ENCODE assay signal across 11 cellular contexts in genomic region chr17:38693700-38694329, GRCh38. TPM values are rescaled to one million over a fixed set of nuclear protein-coding genes. Genes with fewer than 3 reads are reported as not detected.
A peak's percentile ranks its signal among the peaks of the same experiment; 100 is the strongest.
DNase-seq lines count a peak whose midpoint lies in the region; ATAC-seq and TF ChIP-seq lines count a peak whose summit lies in the region.
"Had no signal": no experiment of that assay in that cellular context is flagged by ENCODE, and none has a peak within 500 bp of the region (broad histone marks: within the 10 kb centered on the region; RNA-seq: fewer than 3 reads in every experiment).

No MANE protein-coding gene starts in this region.

- no peak overlapping the region for H3K4me3 ChIP-seq in gastrocnemius medialis

- TF ChIP-seq CTCF in gastrocnemius medialis (IDR thresholded peaks at IDR 0.05 in 4 of 5, conservative IDR thresholded peaks at IDR 0.05 in 1 of 5) (no peak), nephron progenitor cell (IDR thresholded peaks at IDR 0.05) (no peak)

- H3K4me3 Mint-ChIP-seq in nephron progenitor cell, result no peak overlapping the region
- H3K4me3 Mint-ChIP-seq: activated B cell treated with CpG ODN at 0.5 μM for 24 hours had no signal

- H3K27ac Mint-ChIP-seq in nephron progenitor cell, result no peak overlapping the region
- H3K27ac Mint-ChIP-seq: activated B cell treated with CpG ODN at 0.5 μM for 24 hours had no signal

- peaks cover 35% of the 10 kb centered on the region for H3K27me3 Mint-ChIP-seq in nephron progenitor cell (ENCODE audit: low read depth, poor library complexity)
- H3K27me3 Mint-ChIP-seq: activated B cell treated with CpG ODN at 0.5 μM for 24 hours had no signal

- no peaks in the 10 kb centered on the region for H3K36me3 ChIP-seq in gastrocnemius medialis

- intact Hi-C loops in gastrocnemius medialis (cut with DNase I; ENCODE audit: low total_unique reads), result no loop called here

- peaks cover 13% of the 10 kb centered on the region in 2 donors for H3K4me1 ChIP-seq in gastrocnemius medialis

- TF ChIP-seq POLR2A in gastrocnemius medialis (IDR thresholded peaks at IDR 0.05), result no peak

- H3K27ac ChIP-seq in gastrocnemius medialis, result peak overlapping the region; percentile 59 to 74 (median 70)

- peak; percentile 91 to 93 for ATAC-seq in gastrocnemius medialis
- ATAC-seq: naive thymus-derived CD8-positive, alpha-beta T cell had no signal

- H3K9me3 Mint-ChIP-seq in nephron progenitor cell, result no peaks in the 10 kb centered on the region
- H3K9me3 Mint-ChIP-seq: activated B cell treated with CpG ODN at 0.5 μM for 24 hours; naive thymus-derived CD8-positive, alpha-beta T cell had no signal

- H3K4me1 Mint-ChIP-seq in nephron progenitor cell, result peaks cover 34% of the 10 kb centered on the region

- DNase-seq in EL (peak; percentile 48), astrocyte of the hippocampus (ENCODE audit: low read depth, low spot score) (peak; percentile 22), hepatic stellate cell (ENCODE audit: low spot score) (peak; percentile 46), gastrocnemius medialis (peak; percentile 64 to 86), KBM-7 (no peak), nephron progenitor cell (no peak), T-helper 2 cell (no peak)
- no peak for DNase-seq in activated CD4-positive, CD25-positive, alpha-beta regulatory T cell (lab: John Stamatoyannopoulos, UW)
- DNase-seq: activated B cell treated with CpG ODN at 0.5 μM for 24 hours; naive thymus-derived CD8-positive, alpha-beta T cell; NCI-H774 had no signal

- no peaks in the 10 kb centered on the region for H3K36me3 Mint-ChIP-seq in nephron progenitor cell (ENCODE audit: low read depth)
- H3K36me3 Mint-ChIP-seq: naive thymus-derived CD8-positive, alpha-beta T cell had no signal

- no peaks in the 10 kb centered on the region for H3K9me3 ChIP-seq in gastrocnemius medialis

- in situ Hi-C loops in gastrocnemius medialis (cut with MboI; ENCODE audit: low sequenced_read_pairs in 4 of 4), result no loop called here
- in situ Hi-C loops in KBM-7 (cut with MboI; ENCODE audit: low pct_unique_long_range_greater_than_20kb, low sequenced_read_pairs), result no loop called here

- no peaks in the 10 kb centered on the region for H3K27me3 ChIP-seq in gastrocnemius medialis

RNA-seq across cellular contexts. Expression of gene MLLT6, which starts 11.3 kb away (rescaled TPM):
- total RNA-seq in gastrocnemius medialis, result 10 to 100 TPM; 48.2 to 76.8 (median 56.3) TPM

RNA-seq across cellular contexts. Expression of gene EPOP, which starts 19.1 kb away (rescaled TPM):
- 1 to 10 TPM in 1 of 4 donors, under 1 TPM in 2, not detected in 1; 0.29 to 1.2 (median 0.75) TPM for total RNA-seq in gastrocnemius medialis

RNA-seq across cellular contexts. Expression of gene CISD3, which starts 36.3 kb away (rescaled TPM):
- 10 to 100 TPM; 10.0 to 25.8 (median 13.3) TPM for total RNA-seq in gastrocnemius medialis

RNA-seq across cellular contexts. Expression of gene PCGF2, which starts 54.3 kb away (rescaled TPM):
- total RNA-seq in gastrocnemius medialis, result 1 to 10 TPM; 1.3 to 4.0 (median 1.6) TPM
- total RNA-seq: activated B cell treated with CpG ODN at 0.5 μM for 24 hours; naive thymus-derived CD8-positive, alpha-beta T cell had no signal

RNA-seq across cellular contexts. Expression of gene PSMB3, which starts 58.7 kb away (rescaled TPM):
- total RNA-seq in gastrocnemius medialis, result 100 to 1,000 TPM; 211 to 334 (median 280) TPM

Comparison
In these comparisons a context has a peak if more than half of its experiments do, and no peak if none do; other contexts are left out.
1. DNase-seq: peak in EL (single experiment), astrocyte of the hippocampus (single experiment), hepatic stellate cell (single experiment) and gastrocnemius medialis (2 of 2); none in KBM-7 (single experiment), activated CD4-positive, CD25-positive, alpha-beta regulatory T cell (0 of 4), nephron progenitor cell (single experiment) and T-helper 2 cell (0 of 5).